1 cellular context compared by ENCODE assay signal in genomic region chr14:71359823-71360222, GRCh38.
TF ChIP-seq lines count a peak whose summit lies in the region.

No MANE protein-coding gene starts in this region.

TF ChIP-seq in IMR-90, 13 proteins besides CTCF, POLR2A, EP300 and RAD21:
- TF ChIP-seq NFE2L2 (IDR thresholded peaks at IDR 0.05; ENCODE audit: low read depth, low read length), result no peak
- no peak for TF ChIP-seq RCOR1 (IDR thresholded peaks at IDR 0.05; ENCODE audit: insufficient replicate concordance, low read length)
- no peak for TF ChIP-seq MAZ (IDR thresholded peaks at IDR 0.05; ENCODE audit: borderline replicate concordance, low read depth, low read length)
- TF ChIP-seq CHD1 (IDR thresholded peaks at IDR 0.05; ENCODE audit: low read depth, low read length), result no peak
- TF ChIP-seq BHLHE40 (IDR thresholded peaks at IDR 0.05; ENCODE audit: low read depth, low read length), result no peak
- TF ChIP-seq MAFK (IDR thresholded peaks at IDR 0.05; ENCODE audit: low read depth, low read length), result no peak
- no peak for TF ChIP-seq USF2 (IDR thresholded peaks at IDR 0.05; ENCODE audit: low read depth, low read length)
- TF ChIP-seq ELK1 (IDR thresholded peaks at IDR 0.05; ENCODE audit: borderline replicate concordance, low read depth, low read length), result no peak
- no peak for TF ChIP-seq SMC3 (IDR thresholded peaks at IDR 0.05; ENCODE audit: low read depth, low read length)
- no peak for TF ChIP-seq CEBPB (IDR thresholded peaks at IDR 0.05; ENCODE audit: low read depth, low read length)
- no peak for TF ChIP-seq RFX5 (IDR thresholded peaks at IDR 0.05; ENCODE audit: low read depth, low read length)
- no peak for TF ChIP-seq FOS (IDR thresholded peaks at IDR 0.05; ENCODE audit: low read depth, low read length)
